1 cellular context compared by ENCODE assay signal in the genomic region with DNA sequence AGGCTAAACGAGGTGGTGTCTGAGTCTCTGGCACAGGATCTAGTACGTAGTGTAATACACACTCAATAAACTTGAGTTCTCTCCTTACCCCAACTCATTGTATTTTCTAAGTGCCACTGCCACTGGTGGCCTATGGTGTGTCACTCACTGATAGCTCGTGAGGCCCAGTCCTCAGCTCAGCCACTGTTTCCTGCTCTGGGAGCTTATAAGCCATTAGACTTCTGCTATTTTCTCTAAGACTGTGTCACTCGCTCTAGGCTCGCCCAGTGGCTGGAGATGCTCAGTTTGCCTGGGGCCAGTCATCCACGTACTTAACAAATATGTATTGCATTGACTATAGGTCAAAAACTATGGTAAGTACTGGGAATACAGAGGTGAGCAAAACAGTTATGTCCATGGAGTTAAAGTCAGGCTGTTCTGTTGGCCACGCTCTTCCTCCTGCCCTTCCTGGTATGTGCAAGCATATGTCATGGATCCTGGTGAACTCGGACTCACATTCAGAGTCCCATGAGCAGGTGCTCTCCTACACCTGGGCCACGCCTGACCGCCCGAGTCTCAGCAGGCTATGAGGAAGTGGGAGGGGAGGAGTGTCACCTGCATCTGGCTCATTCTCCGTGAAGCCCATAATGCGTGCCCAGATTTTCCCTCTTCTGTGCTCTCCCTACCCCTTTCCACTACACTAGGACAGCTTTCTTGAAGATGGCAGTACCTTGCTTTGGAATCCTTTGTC.
TF ChIP-seq lines count a peak whose summit lies in the region.

No MANE protein-coding gene starts in this region.

TF ChIP-seq in GM12878, 131 proteins besides CTCF, POLR2A, EP300 and RAD21:
- peak; percentile 29; the same call in 1 of the 2 replicates for TF ChIP-seq SPI1 (IDR thresholded peaks at IDR 0.05; ENCODE audit: borderline replicate concordance, insufficient read depth, low read depth, low read length)
- TF ChIP-seq, protein P1, sequence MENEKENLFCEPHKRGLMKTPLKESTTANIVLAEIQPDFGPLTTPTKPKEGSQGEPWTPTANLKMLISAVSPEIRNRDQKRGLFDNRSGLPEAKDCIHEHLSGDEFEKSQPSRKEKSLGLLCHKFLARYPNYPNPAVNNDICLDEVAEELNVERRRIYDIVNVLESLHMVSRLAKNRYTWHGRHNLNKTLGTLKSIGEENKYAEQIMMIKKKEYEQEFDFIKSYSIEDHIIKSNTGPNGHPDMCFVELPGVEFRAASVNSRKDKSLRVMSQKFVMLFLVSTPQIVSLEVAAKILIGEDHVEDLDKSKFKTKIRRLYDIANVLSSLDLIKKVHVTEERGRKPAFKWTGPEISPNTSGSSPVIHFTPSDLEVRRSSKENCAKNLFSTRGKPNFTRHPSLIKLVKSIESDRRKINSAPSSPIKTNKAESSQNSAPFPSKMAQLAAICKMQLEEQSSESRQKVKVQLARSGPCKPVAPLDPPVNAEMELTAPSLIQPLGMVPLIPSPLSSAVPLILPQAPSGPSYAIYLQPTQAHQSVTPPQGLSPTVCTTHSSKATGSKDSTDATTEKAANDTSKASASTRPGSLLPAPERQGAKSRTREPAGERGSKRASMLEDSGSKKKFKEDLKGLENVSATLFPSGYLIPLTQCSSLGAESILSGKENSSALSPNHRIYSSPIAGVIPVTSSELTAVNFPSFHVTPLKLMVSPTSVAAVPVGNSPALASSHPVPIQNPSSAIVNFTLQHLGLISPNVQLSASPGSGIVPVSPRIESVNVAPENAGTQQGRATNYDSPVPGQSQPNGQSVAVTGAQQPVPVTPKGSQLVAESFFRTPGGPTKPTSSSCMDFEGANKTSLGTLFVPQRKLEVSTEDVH (IDR thresholded peaks at IDR 0.05; ENCODE audit: low read depth, partially characterized antibody) = no peak
